ENCODE assay signal across 25 cellular contexts in genomic region chr7:132545756-132546155, GRCh38. TPM values are rescaled to one million over a fixed set of nuclear protein-coding genes. Genes with fewer than 3 reads are reported as not detected.
DNase-seq lines count a peak whose midpoint lies in the region; ATAC-seq, FAIRE-seq and TF ChIP-seq lines count a peak whose summit lies in the region.
"Had no signal": no experiment of that assay in that cellular context is flagged by ENCODE, and none has a peak within 500 bp of the region (broad histone marks: within the 10 kb centered on the region; RNA-seq: fewer than 3 reads in every experiment).

No MANE protein-coding gene starts in this region.

- no peak for TF ChIP-seq EP300 in suprapubic skin (IDR thresholded peaks at IDR 0.05)

- no peak overlapping the region for H3K27ac ChIP-seq in astrocyte (ENCODE audit: low read depth, low read length)
- H3K27ac ChIP-seq in keratinocyte (ENCODE audit: control insufficient read depth, insufficient read depth, low read length) = no peak overlapping the region
- H3K27ac ChIP-seq in WERI-Rb-1 = no peak overlapping the region
- no peak overlapping the region for H3K27ac ChIP-seq in suprapubic skin
- H3K27ac ChIP-seq: PC-9, RWPE1 had no signal

- H3K4me3 Mint-ChIP-seq in astrocyte (ENCODE audit: unreplicated experiment) = no peak overlapping the region

- H3K4me2 ChIP-seq in astrocyte (ENCODE audit: low read length) = peak overlapping the region; percentile 5
- no peak overlapping the region for H3K4me2 ChIP-seq in keratinocyte (ENCODE audit: control insufficient read depth, extremely low read depth, insufficient read depth, low read depth, low read length)
- H3K4me2 ChIP-seq: PC-9 had no signal

- H3K27me3 Mint-ChIP-seq in astrocyte (ENCODE audit: low read depth, unreplicated experiment) = peaks cover 18% of the 10 kb centered on the region

- no peak for TF ChIP-seq CTCF in astrocyte (IDR thresholded peaks at IDR 0.05; ENCODE audit: insufficient read depth, low read depth, low read length)
- no peak for TF ChIP-seq CTCF in keratinocyte (optimal IDR thresholded peaks at IDR 0.05 in 1 of 3, IDR thresholded peaks at IDR 0.05 in 1 of 3, conservative IDR thresholded peaks at IDR 0.05 in 1 of 3; ENCODE audit: extremely low read depth in 1 of 3, insufficient read depth in 2 of 3, low read length in 3 of 3)
- no peak for TF ChIP-seq CTCF in WERI-Rb-1 (IDR thresholded peaks at IDR 0.05; ENCODE audit: low read depth, low read length)
- TF ChIP-seq CTCF in suprapubic skin (IDR thresholded peaks at IDR 0.05) = no peak

- H3K4me1 ChIP-seq in astrocyte (ENCODE audit: insufficient read depth, low read length) = peaks cover 23% of the 10 kb centered on the region
- peaks cover 4% of the 10 kb centered on the region for H3K4me1 ChIP-seq in keratinocyte (ENCODE audit: control insufficient read depth, extremely low read depth, insufficient read depth, low read length)
- H3K4me1 ChIP-seq in suprapubic skin = no peaks in the 10 kb centered on the region

- FAIRE-seq in astrocyte (lab: Jason Lieb, UNC) (no peak), keratinocyte (lab: Jason Lieb, UNC) (peak; percentile 23)
- FAIRE-seq: GM18507, H54 had no signal

- no peaks in the 10 kb centered on the region for H3K79me2 ChIP-seq in astrocyte (ENCODE audit: insufficient read depth, low read length)
- no peaks in the 10 kb centered on the region for H3K79me2 ChIP-seq in keratinocyte (ENCODE audit: control insufficient read depth, insufficient read depth, low read length)

- H3K9ac ChIP-seq in astrocyte (ENCODE audit: low read length) = no peak overlapping the region
- no peak overlapping the region for H3K9ac ChIP-seq in keratinocyte (ENCODE audit: control insufficient read depth, extremely low read depth, insufficient read depth, low read length)

- TF ChIP-seq POLR2A in suprapubic skin (IDR thresholded peaks at IDR 0.05) = no peak
- no peak for TF ChIP-seq POLR2A in GM18505 (IDR thresholded peaks at IDR 0.05; ENCODE audit: borderline replicate concordance, extremely low read depth, insufficient read depth, insufficient read length)

- no peak for ATAC-seq in GM18505 (IDR thresholded peaks at IDR 0.05; ENCODE audit: unreplicated experiment)

- peak; percentile 61 for DNase-seq in A172 (ENCODE audit: low spot score)
- DNase-seq in NCI-H82 (lab: John Stamatoyannopoulos, UW) = peak; percentile 53
- peak; percentile 50 for DNase-seq in astrocyte (ENCODE audit: low read depth)
- DNase-seq in keratinocyte (ENCODE audit: low read depth, low spot score) = no peak
- no peak for DNase-seq in HUDEP-2 (lab: John Stamatoyannopoulos, UW; ENCODE audit: unreplicated experiment in 76 of 76)
- no peak for DNase-seq in WERI-Rb-1
- DNase-seq in suprapubic skin (ENCODE audit: low spot score in 2 of 2) = no peak
- DNase-seq: 8988T; DMS153; DND-41; NCI-H1092; NCI-H1417 treated with DMSO at 0.1 percent for 48 hours; NCI-H1694 treated with DMSO at 0.1 percent for 48 hours; NCI-H2081 treated with DMSO at 0.1 percent for 48 hours; NCI-H2171; NCI-H226; NCI-H510A; NCI-H69; NK-92 treated with Interleukin-12 subunit alpha and Interleukin-12 subunit beta, amount 100 ng/mL, for 24 hours; PC-9; SHP77 had no signal

- H3K9me3 ChIP-seq in astrocyte (ENCODE audit: insufficient read depth, low read depth, low read length) (peaks cover 4% of the 10 kb centered on the region), keratinocyte (ENCODE audit: control insufficient read depth, low read depth, low read length) (no peaks in the 10 kb centered on the region), WERI-Rb-1 (ENCODE audit: severe bottlenecking) (no peaks in the 10 kb centered on the region), suprapubic skin (peaks cover under 1% of the 10 kb centered on the region)

- peaks cover 7% of the 10 kb centered on the region for H3K36me3 Mint-ChIP-seq in astrocyte (ENCODE audit: low read depth, unreplicated experiment)

- WGBS in suprapubic skin = 88% methylated on average over 1 of the region's 1 CpG

- dilution Hi-C loops in keratinocyte (cut with MboI; ENCODE audit: extremely low pct_ligation_motif_present, low sequenced_read_pairs) = no loop called here

- H2AFZ ChIP-seq in astrocyte (ENCODE audit: low read depth, low read length) (no peak overlapping the region), keratinocyte (ENCODE audit: control insufficient read depth, low read length) (no peak overlapping the region)
- H2AFZ ChIP-seq: PC-9 had no signal

- H3K36me3 ChIP-seq in astrocyte (ENCODE audit: insufficient read depth, low read length) = no peaks in the 10 kb centered on the region
- no peaks in the 10 kb centered on the region for H3K36me3 ChIP-seq in keratinocyte (ENCODE audit: control insufficient read depth in 2 of 2, extremely low read depth in 1 of 2, insufficient read depth in 2 of 2, low read length in 2 of 2)
- H3K36me3 ChIP-seq in WERI-Rb-1 = no peaks in the 10 kb centered on the region
- H3K36me3 ChIP-seq in suprapubic skin = no peaks in the 10 kb centered on the region

- no peaks in the 10 kb centered on the region for H3K27me3 ChIP-seq in astrocyte (ENCODE audit: insufficient read depth, low read length)
- H3K27me3 ChIP-seq in keratinocyte (ENCODE audit: control insufficient read depth, extremely low read depth, insufficient read depth, low read length) = no peaks in the 10 kb centered on the region
- no peaks in the 10 kb centered on the region for H3K27me3 ChIP-seq in WERI-Rb-1 (ENCODE audit: insufficient read depth, low read depth, severe bottlenecking)
- no peaks in the 10 kb centered on the region for H3K27me3 ChIP-seq in suprapubic skin

- H3K27ac Mint-ChIP-seq in astrocyte (ENCODE audit: unreplicated experiment) = no peak overlapping the region

- H3K4me3 ChIP-seq in astrocyte (ENCODE audit: insufficient read depth, low read depth, low read length) (no peak overlapping the region), keratinocyte (ENCODE audit: control insufficient read depth in 2 of 3, extremely low read depth in 1 of 3, insufficient read depth in 2 of 3, low read depth in 1 of 3, low read length in 3 of 3) (no peak overlapping the region), WERI-Rb-1 (ENCODE audit: low read depth, low read length) (no peak overlapping the region), suprapubic skin (no peak overlapping the region)
- H3K4me3 ChIP-seq: PC-9 had no signal

- H4K20me1 ChIP-seq in astrocyte (ENCODE audit: insufficient read depth, low read length) = no peaks in the 10 kb centered on the region
- no peaks in the 10 kb centered on the region for H4K20me1 ChIP-seq in keratinocyte (ENCODE audit: control insufficient read depth, extremely low read depth, insufficient read depth, low read length)

- H3K9me3 Mint-ChIP-seq in astrocyte (ENCODE audit: unreplicated experiment) = peaks cover 9% of the 10 kb centered on the region

- no peaks in the 10 kb centered on the region for H3K9me1 ChIP-seq in keratinocyte (ENCODE audit: control insufficient read depth, extremely low read depth, insufficient read depth, low read length)

- H3K4me1 Mint-ChIP-seq in astrocyte (ENCODE audit: low read depth, unreplicated experiment) = no peaks in the 10 kb centered on the region

RNA-seq across cellular contexts. Expression of gene PLXNA4, which starts 30.5 kb away (rescaled TPM):
- 0.22 and 0.36 TPM in 2 replicates for total RNA-seq in A172 (2014; rRNA removed; shearing (Covaris generic))
- 3.3 and 4.3 TPM in 2 replicates for total RNA-seq in astrocyte
- under 0.01 to 0.09 TPM (median 0.01 TPM) in 3 replicates for polyA plus RNA-seq in keratinocyte
- polyA plus RNA-seq in keratinocyte (2011; ENCODE audit: low read depth) = 0.02 TPM
- polyA plus RNA-seq in keratinocyte (2011; cell fraction: cytosol; rRNA removed) = 0.01 TPM in 1 of 2 replicates, not detected in the other
- polyA plus RNA-seq in keratinocyte (2011; cell fraction: nucleus; rRNA removed) = 0.01 and 0.15 TPM in 2 replicates
- polyA plus RNA-seq in keratinocyte (2012; ENCODE audit: low replicate concordance) = 0.04 TPM in 1 of 2 replicates, not detected in the other
- polyA minus RNA-seq in keratinocyte = 0.03 to 0.06 TPM in 2 of 3 replicates, not detected in the other
- not detected for polyA minus RNA-seq in keratinocyte (2011; cell fraction: cytosol; rRNA and poly(A)+ RNA removed)
- polyA minus RNA-seq in keratinocyte (2011; cell fraction: nucleus; rRNA and poly(A)+ RNA removed) = 0.08 and 0.32 TPM in 2 replicates
- 10 to 100 TPM in 1 of 4 donors, 1 to 10 TPM in 3; 5.4 to 10.7 (median 7.1) TPM for total RNA-seq in suprapubic skin

Comparison
In these comparisons a context has a peak if more than half of its experiments do, and no peak if none do; other contexts are left out.
1. DNase-seq: peak in A172 (single experiment), NCI-H82 (single experiment) and astrocyte (single experiment); none in keratinocyte (single experiment), HUDEP-2 (0 of 76), WERI-Rb-1 (single experiment) and suprapubic skin (0 of 2).